In the genomic region with DNA sequence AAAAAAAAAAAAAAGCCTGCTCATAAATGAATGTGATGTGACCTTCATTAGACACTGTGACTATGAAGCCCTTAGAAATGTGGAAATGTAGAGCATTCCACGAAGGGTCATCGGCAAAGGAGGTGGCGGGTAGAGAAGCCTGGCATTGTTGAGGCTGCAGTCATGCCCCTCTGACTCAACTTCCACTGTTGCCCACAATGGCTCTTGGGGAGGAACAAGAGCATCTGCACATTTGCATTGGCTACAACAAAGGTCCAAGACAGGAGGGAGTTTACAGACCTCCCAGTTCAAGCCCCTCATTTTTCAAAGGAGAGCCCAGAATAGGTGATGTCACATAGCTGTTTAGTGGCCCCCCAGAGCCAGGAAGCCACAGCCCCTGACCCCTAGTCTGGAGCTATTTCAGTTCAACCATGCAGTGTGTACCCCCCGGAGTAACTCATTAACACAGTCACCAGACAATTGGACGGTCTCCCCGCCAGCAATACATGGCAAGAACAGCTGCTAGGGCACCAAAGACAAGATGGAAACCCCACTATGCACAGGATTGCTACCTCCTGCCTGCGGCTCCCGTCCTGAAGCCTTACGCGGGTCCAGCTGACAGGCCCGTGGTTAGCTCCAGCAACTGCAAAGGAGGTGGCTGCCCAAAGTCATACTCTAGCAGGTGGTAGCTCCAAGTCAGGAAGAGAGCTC, we compare ENCODE assay signal across 1 cellular context.
TF ChIP-seq lines count a peak whose summit lies in the region.

No MANE protein-coding gene starts in this region.

TF ChIP-seq in SK-N-SH, 30 proteins besides CTCF, POLR2A, EP300 and RAD21 (continued from another document):
- TF ChIP-seq, protein P1, sequence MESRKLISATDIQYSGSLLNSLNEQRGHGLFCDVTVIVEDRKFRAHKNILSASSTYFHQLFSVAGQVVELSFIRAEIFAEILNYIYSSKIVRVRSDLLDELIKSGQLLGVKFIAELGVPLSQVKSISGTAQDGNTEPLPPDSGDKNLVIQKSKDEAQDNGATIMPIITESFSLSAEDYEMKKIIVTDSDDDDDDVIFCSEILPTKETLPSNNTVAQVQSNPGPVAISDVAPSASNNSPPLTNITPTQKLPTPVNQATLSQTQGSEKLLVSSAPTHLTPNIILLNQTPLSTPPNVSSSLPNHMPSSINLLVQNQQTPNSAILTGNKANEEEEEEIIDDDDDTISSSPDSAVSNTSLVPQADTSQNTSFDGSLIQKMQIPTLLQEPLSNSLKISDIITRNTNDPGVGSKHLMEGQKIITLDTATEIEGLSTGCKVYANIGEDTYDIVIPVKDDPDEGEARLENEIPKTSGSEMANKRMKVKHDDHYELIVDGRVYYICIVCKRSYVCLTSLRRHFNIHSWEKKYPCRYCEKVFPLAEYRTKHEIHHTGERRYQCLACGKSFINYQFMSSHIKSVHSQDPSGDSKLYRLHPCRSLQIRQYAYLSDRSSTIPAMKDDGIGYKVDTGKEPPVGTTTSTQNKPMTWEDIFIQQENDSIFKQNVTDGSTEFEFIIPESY (IDR thresholded peaks at IDR 0.05; ENCODE audit: borderline replicate concordance, low read depth), result no peak
- TF ChIP-seq TAF1 (IDR thresholded peaks at IDR 0.05; ENCODE audit: borderline replicate concordance, low read depth, low read length) (no peak), YY1 (IDR thresholded peaks at IDR 0.05; ENCODE audit: low read depth) (no peak), FOXJ3 (CRISPR knock-in tag; IDR thresholded peaks at IDR 0.05) (no peak), POLR2AphosphoS5 (IDR thresholded peaks at IDR 0.05; ENCODE audit: low read depth, low read length) (no peak), ELF1 (IDR thresholded peaks at IDR 0.05) (no peak), TEAD4 (IDR thresholded peaks at IDR 0.05; ENCODE audit: borderline replicate concordance, insufficient read depth) (no peak)
- TF ChIP-seq, protein P2, sequence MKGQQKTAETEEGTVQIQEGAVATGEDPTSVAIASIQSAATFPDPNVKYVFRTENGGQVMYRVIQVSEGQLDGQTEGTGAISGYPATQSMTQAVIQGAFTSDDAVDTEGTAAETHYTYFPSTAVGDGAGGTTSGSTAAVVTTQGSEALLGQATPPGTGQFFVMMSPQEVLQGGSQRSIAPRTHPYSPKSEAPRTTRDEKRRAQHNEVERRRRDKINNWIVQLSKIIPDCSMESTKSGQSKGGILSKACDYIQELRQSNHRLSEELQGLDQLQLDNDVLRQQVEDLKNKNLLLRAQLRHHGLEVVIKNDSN (IDR thresholded peaks at IDR 0.05; ENCODE audit: borderline replicate concordance, low read depth), result no peak
- TF ChIP-seq, protein P3, sequence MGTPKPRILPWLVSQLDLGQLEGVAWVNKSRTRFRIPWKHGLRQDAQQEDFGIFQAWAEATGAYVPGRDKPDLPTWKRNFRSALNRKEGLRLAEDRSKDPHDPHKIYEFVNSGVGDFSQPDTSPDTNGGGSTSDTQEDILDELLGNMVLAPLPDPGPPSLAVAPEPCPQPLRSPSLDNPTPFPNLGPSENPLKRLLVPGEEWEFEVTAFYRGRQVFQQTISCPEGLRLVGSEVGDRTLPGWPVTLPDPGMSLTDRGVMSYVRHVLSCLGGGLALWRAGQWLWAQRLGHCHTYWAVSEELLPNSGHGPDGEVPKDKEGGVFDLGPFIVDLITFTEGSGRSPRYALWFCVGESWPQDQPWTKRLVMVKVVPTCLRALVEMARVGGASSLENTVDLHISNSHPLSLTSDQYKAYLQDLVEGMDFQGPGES (IDR thresholded peaks at IDR 0.05; ENCODE audit: low read depth, low read length), result no peak
